ENCODE assay signal across 8 cellular contexts in the genomic region with DNA sequence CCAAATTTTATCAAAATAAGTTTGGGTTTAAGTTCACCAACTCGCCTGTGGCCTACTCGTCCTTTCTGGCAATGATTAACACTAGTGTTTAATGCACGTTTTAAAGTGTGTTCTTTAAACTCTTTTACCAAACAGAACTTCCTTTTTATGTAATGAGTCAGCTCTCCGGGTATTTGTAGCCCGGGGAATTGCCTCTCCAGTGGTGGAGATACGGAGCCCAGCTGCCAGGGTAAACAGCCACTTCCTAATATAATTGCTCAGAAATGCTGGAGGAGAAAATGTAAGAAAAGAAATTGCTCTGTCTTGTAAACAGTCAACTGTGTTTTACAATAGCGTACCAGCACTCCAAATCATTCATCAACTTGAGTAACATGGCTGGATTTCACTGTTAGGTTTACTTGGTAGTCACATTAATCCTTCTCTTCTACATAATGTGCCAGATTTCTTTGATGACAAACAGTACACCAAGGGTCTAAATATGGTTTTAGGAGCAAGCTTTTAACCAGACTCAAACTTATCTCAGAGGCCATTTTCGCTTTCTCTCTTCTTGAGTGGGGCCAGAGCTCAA.
DNase-seq lines count a peak whose midpoint lies in the region; ATAC-seq and TF ChIP-seq lines count a peak whose summit lies in the region.

No MANE protein-coding gene starts in this region.

- no peaks in the 10 kb centered on the region for H3K9me3 Mint-ChIP-seq in Calu3 (ENCODE audit: low read depth, unreplicated experiment)

- WGBS in mesodermal cell (ENCODE audit: insufficient coverage in 2 of 2), 2 experiments, result 34 to 83% methylated on average over 1 to 4 of the region's 8 CpGs

- peak; percentile 56 for DNase-seq in Calu3
- peak; percentile 95 for DNase-seq in RPMI7951 (ENCODE audit: low read depth)
- DNase-seq in dermis microvascular lymphatic vessel endothelial cell (ENCODE audit: low read depth in 2 of 2), result peak; percentile 74 to 96
- DNase-seq in NCI-H446 (lab: John Stamatoyannopoulos, UW), result no peak
- no peak for DNase-seq in retina

- H3K27ac Mint-ChIP-seq in Calu3 (ENCODE audit: unreplicated experiment), result peak overlapping the region; percentile 64

- no peaks in the 10 kb centered on the region for H3K27me3 Mint-ChIP-seq in Calu3 (ENCODE audit: unreplicated experiment)

- peak overlapping the region; percentile 90 for H3K27ac ChIP-seq in mesodermal cell (ENCODE audit: low read depth, low read length, severe bottlenecking)

- no peaks in the 10 kb centered on the region for H3K9me3 ChIP-seq in mesodermal cell (ENCODE audit: control insufficient read depth, low read length)

- H3K4me3 ChIP-seq in mesodermal cell (ENCODE audit: extremely low read depth, insufficient read depth, low read length, poor library complexity, severe bottlenecking), result no peak overlapping the region

- H3K4me1 Mint-ChIP-seq in Calu3 (ENCODE audit: low read depth, unreplicated experiment), result peaks cover 49% of the 10 kb centered on the region

- H3K4me1 ChIP-seq in mesodermal cell (ENCODE audit: control insufficient read depth, insufficient read depth, low read length, poor library complexity, severe bottlenecking), result peaks cover 43% of the 10 kb centered on the region

- CTCF ChIA-PET in Calu3 (lab: Charles Lee), result no interaction called here

- no peaks in the 10 kb centered on the region for H3K36me3 ChIP-seq in mesodermal cell (ENCODE audit: control insufficient read depth, insufficient read depth, low read length)

- H3K4me3 Mint-ChIP-seq in Calu3 (ENCODE audit: low read depth, unreplicated experiment), result peak overlapping the region; percentile 36

- peaks cover 3% of the 10 kb centered on the region for H3K36me3 Mint-ChIP-seq in Calu3 (ENCODE audit: insufficient read depth, unreplicated experiment)

- no TSS peak for BruUV-seq in Calu3 (replicated peaks; lab: Mats Ljungman, UMichigan)

- ATAC-seq in GM19351 (IDR thresholded peaks at IDR 0.05; ENCODE audit: unreplicated experiment), result peak; percentile 63
- peak; percentile 72 for ATAC-seq in HG03442 (IDR thresholded peaks at IDR 0.05; ENCODE audit: unreplicated experiment)

- TF ChIP-seq CTCF in Calu3 (IDR thresholded peaks at IDR 0.05; ENCODE audit: unreplicated experiment), result no peak

- intact Hi-C loops in Calu3 (cut with micrococcal nuclease; ENCODE audit: unreplicated experiment), result loop anchor here (5.0 kb wide), 3 partner anchors 41 to 189 kb away; no protein-coding TSS in a partner anchor

Comparison
In these comparisons a context has a peak if more than half of its experiments do, and no peak if none do; other contexts are left out.
1. DNase-seq: peak in Calu3 (single experiment), RPMI7951 (single experiment) and dermis microvascular lymphatic vessel endothelial cell (2 of 2); none in NCI-H446 (0 of 2) and retina (single experiment).